8 cellular contexts compared by ENCODE assay signal in the genomic region with DNA sequence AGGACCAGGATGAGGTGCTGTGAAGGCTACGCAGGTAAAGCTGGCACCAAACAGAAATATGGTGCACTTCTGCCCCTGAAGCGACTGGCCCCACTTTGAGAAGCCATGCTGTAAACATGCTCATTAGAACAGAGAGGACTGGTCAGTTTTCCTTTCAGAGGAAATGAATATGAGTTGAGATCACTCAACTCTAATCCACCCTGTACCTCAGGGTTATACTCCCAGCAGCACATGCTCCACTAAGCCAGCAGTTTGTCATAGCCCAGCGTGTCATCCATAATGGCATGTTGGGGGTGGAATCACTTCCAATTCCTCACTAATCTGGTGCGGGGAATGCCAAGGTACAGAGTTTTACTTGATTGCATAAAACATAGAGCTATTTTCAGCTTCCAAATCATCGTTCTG.
A peak's percentile ranks its signal among the peaks of the same experiment; 100 is the strongest.
DNase-seq lines count a peak whose midpoint lies in the region; ATAC-seq lines count a peak whose summit lies in the region.

No MANE protein-coding gene starts in this region.

- no peaks in the 10 kb centered on the region for H3K36me3 ChIP-seq in SJCRH30

- peak overlapping the region; percentile 74 for H3K27ac ChIP-seq in SJCRH30

- peaks cover 39% of the 10 kb centered on the region for H3K4me1 ChIP-seq in SJCRH30

- ATAC-seq in sciatic nerve: peak; percentile 68
- ATAC-seq in HG02973 (IDR thresholded peaks at IDR 0.05; ENCODE audit: unreplicated experiment): no peak
- ATAC-seq in GM19463 (IDR thresholded peaks at IDR 0.05; ENCODE audit: unreplicated experiment): no peak

- peak; percentile 93 for DNase-seq in GM04503 (ENCODE audit: low read depth)
- peak; percentile 83 to 90 for DNase-seq in SJCRH30
- DNase-seq in fibroblast of gingiva (ENCODE audit: low read depth): peak; percentile 62
- DNase-seq in sciatic nerve (ENCODE audit: low spot score): no peak
- no peak for DNase-seq in anterior cingulate cortex (lab: John Stamatoyannopoulos, UW)
- no peak for DNase-seq in effector CD4-positive, alpha-beta T cell

- intact Hi-C loops in sciatic nerve (cut with DNase I): no loop called here

- H3K4me3 ChIP-seq in SJCRH30: peak overlapping the region; percentile 49

- no peaks in the 10 kb centered on the region for H3K27me3 ChIP-seq in SJCRH30

- no peaks in the 10 kb centered on the region for H3K9me3 ChIP-seq in SJCRH30 (replicated peaks)

Comparison
In these comparisons a context has a peak if more than half of its experiments do, and no peak if none do; other contexts are left out.
1. DNase-seq: peak in GM04503 (single experiment), SJCRH30 (2 of 2) and fibroblast of gingiva (single experiment); none in sciatic nerve (single experiment), anterior cingulate cortex (0 of 58) and effector CD4-positive, alpha-beta T cell (single experiment).